ENCODE assay signal across 19 cellular contexts in genomic region chr10:47253030-47253637, GRCh38. TPM values are rescaled to one million over a fixed set of nuclear protein-coding genes. Genes with fewer than 3 reads are reported as not detected.
"Had no signal": no experiment of that assay in that cellular context is flagged by ENCODE, and none has a peak within 500 bp of the region (broad histone marks: within the 10 kb centered on the region; RNA-seq: fewer than 3 reads in every experiment).

No MANE protein-coding gene starts in this region.

- H3K27ac Mint-ChIP-seq: activated CD4-positive, alpha-beta memory T cell treated with anti-CD3 and anti-CD28 coated beads for 36 hours; activated naive CD4-positive, alpha-beta T cell treated with anti-CD3 and anti-CD28 coated beads, Interleukin-2, amount 10 ng/mL, durations not matched to agents 7 days and 5 days; activated naive CD8-positive, alpha-beta T cell treated with anti-CD3 and anti-CD28 coated beads, Interleukin-2, amount 50 U/mL, for 24 hours; mesothelial cell of epicardium; natural killer cell treated with Interleukin-12 subunit alpha and Interleukin-12 subunit beta and Interleukin-15 and Interleukin-18, amount 100 ng/mL, for 72 hours had no signal

- H3K27me3 ChIP-seq: suprapubic skin, upper lobe of left lung had no signal

- H3K4me1 Mint-ChIP-seq: mesothelial cell of epicardium had no signal

- H3K9me3 Mint-ChIP-seq: activated CD4-positive, alpha-beta memory T cell treated with anti-CD3 and anti-CD28 coated beads for 36 hours; mesothelial cell of epicardium; natural killer cell treated with Interleukin-12 subunit alpha and Interleukin-12 subunit beta and Interleukin-15 and Interleukin-18, amount 100 ng/mL, for 72 hours had no signal

- H3K4me3 ChIP-seq: lower lobe of right lung, suprapubic skin, upper lobe of left lung had no signal

- ATAC-seq: activated naive CD8-positive, alpha-beta T cell treated with anti-CD3 and anti-CD28 coated beads, Interleukin-2, amount 50 U/mL, for 24 hours; activated T-cell treated with anti-CD3 and anti-CD28 coated beads, Interleukin-2, amount 50 U/mL, for 4 hours; left colon; natural killer cell treated with Interleukin-12 subunit alpha and Interleukin-12 subunit beta and Interleukin-15 and Interleukin-18, amount 100 ng/mL, for 72 hours; stimulated activated naive CD8-positive, alpha-beta T cell treated with anti-CD3 and anti-CD28 coated beads, Interleukin-15, Interleukin-2, amounts not matched to agents 100 U/mL and 50 U/mL, for 24 hours had no signal

- FAIRE-seq: bronchial epithelial cell had no signal

- H3K9me3 ChIP-seq: lower lobe of right lung, suprapubic skin, upper lobe of left lung had no signal

- H3K36me3 ChIP-seq: lower lobe of right lung, suprapubic skin, upper lobe of left lung, WERI-Rb-1 had no signal

- H3K36me3 Mint-ChIP-seq: mesothelial cell of epicardium; natural killer cell treated with Interleukin-12 subunit alpha and Interleukin-12 subunit beta and Interleukin-15 and Interleukin-18, amount 100 ng/mL, for 72 hours had no signal

- H3K27me3 Mint-ChIP-seq: activated CD4-positive, alpha-beta memory T cell treated with anti-CD3 and anti-CD28 coated beads for 36 hours; activated naive CD8-positive, alpha-beta T cell treated with anti-CD3 and anti-CD28 coated beads, Interleukin-2, amount 50 U/mL, for 24 hours; natural killer cell treated with Interleukin-12 subunit alpha and Interleukin-12 subunit beta and Interleukin-15 and Interleukin-18, amount 100 ng/mL, for 72 hours had no signal

- H3K4me1 ChIP-seq: lower lobe of right lung, suprapubic skin had no signal

- DNase-seq: activated CD4-positive, alpha-beta memory T cell treated with anti-CD3 and anti-CD28 coated beads for 36 hours; activated naive CD4-positive, alpha-beta T cell treated with anti-CD3 and anti-CD28 coated beads, Interleukin-2, amount 10 ng/mL, durations not matched to agents 7 days and 5 days; activated T-cell treated with anti-CD3 and anti-CD28 coated beads, Interleukin-2, amount 50 U/mL, for 4 hours; dermis blood vessel endothelial cell; effector memory CD4-positive, alpha-beta T cell; foreskin fibroblast; left colon; lower lobe of right lung; stimulated activated naive CD8-positive, alpha-beta T cell treated with anti-CD3 and anti-CD28 coated beads, Interleukin-15, Interleukin-2, amounts not matched to agents 100 U/mL and 50 U/mL, for 24 hours; SW 1271; WERI-Rb-1 had no signal

- H3K27ac ChIP-seq: lower lobe of right lung, suprapubic skin, upper lobe of left lung, WERI-Rb-1 had no signal

- H3K4me3 Mint-ChIP-seq: activated CD4-positive, alpha-beta memory T cell treated with anti-CD3 and anti-CD28 coated beads for 36 hours; activated naive CD4-positive, alpha-beta T cell treated with anti-CD3 and anti-CD28 coated beads, Interleukin-2, amount 10 ng/mL, durations not matched to agents 7 days and 5 days; activated naive CD8-positive, alpha-beta T cell treated with anti-CD3 and anti-CD28 coated beads, Interleukin-2, amount 50 U/mL, for 24 hours; activated T-cell treated with anti-CD3 and anti-CD28 coated beads, Interleukin-2, amount 50 U/mL, for 4 hours; mesothelial cell of epicardium; natural killer cell treated with Interleukin-12 subunit alpha and Interleukin-12 subunit beta and Interleukin-15 and Interleukin-18, amount 100 ng/mL, for 72 hours had no signal

RNA-seq across cellular contexts. Expression of gene GDF10, which starts 46.9 kb away (rescaled TPM):
- total RNA-seq: bronchial epithelial cell; dermis blood vessel endothelial cell; glomerular endothelial cell; natural killer cell treated with Interleukin-12 subunit alpha and Interleukin-12 subunit beta and Interleukin-15 and Interleukin-18, amount 100 ng/mL, for 72 hours; T-helper 2 cell treated with Interferon-gamma antibody and Interleukin-4, amounts not matched to agents 100 ng/mL and 5 ng/mL, for 36 hours had no signal
